In the genomic region with DNA sequence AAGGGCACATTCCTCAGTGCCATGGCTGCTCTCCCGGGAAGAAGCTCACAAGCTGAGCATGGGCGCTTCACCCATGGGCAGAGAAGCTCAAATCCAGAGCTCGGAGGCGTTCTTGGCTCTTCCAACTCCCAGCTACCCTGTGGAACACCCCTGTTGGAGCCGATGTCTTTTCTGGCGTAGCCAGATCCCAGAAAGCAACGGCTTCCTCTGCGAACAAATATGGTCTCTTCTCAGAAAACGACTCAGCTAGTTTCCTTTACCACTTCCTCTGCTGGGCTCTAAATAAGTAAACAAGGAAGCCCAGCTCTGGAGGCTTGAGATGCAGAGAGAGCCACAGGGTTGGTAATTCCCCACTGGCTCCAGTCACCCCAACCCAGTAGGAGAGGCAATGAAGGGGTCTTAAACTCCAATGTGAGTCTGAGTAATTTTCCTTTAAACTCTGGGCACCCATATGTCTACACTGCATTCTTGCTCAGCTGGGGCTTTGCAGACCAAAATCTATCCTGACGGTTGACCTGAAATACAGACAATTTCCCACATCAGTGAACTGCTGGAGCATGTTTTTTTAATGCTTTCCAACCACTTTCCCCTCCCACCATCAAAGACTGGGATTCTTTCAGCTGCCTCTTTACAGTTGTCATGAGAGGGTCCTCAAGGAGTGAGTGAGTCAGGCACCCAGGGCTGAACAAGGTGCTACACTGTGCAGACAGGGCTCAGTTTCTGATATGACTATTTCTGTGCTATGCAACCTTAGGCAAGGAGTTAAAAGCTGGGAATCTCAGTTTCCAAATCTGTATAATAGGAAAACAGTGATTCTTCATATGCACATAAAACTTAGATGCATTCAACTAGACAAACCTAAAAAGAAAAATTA, we compare ENCODE assay signal across 8 cellular contexts. TPM values are rescaled to one million over a fixed set of nuclear protein-coding genes. Genes with fewer than 3 reads are reported as not detected.
A peak's percentile ranks its signal among the peaks of the same experiment; 100 is the strongest.
DNase-seq lines count a peak whose midpoint lies in the region; ATAC-seq and TF ChIP-seq lines count a peak whose summit lies in the region.

TSS of gene LCP2 (minus strand) at position 189 of the 874 bp plus-strand sequence. CDS start at position 23, 166 bp downstream.

- H3K4me3 ChIP-seq in lower leg skin (ENCODE audit: low read depth, poor library complexity, severe bottlenecking) (peak within 1 kb of the TSS; percentile 24), tibial nerve (peak within 1 kb of the TSS; percentile 19 to 51 (median 35))

- peak within 1 kb of the TSS; percentile 98 for H3K4me3 Mint-ChIP-seq in CD4-positive, alpha-beta T cell
- H3K4me3 Mint-ChIP-seq in activated T-cell treated with anti-CD3 and anti-CD28 coated beads, Interleukin-2, amount 50 U/mL, for 4 hours, result peak within 1 kb of the TSS; percentile 94

- no peaks in the 10 kb centered on the region for H3K9me3 ChIP-seq in CD4-positive, alpha-beta T cell (ENCODE audit: control insufficient read depth, low read length)
- H3K9me3 ChIP-seq in tibial nerve, result no peaks in the 10 kb centered on the region

- H3K4me1 Mint-ChIP-seq in CD4-positive, alpha-beta T cell (ENCODE audit: low read depth), result peaks cover 74% of the 10 kb centered on the region
- H3K4me1 Mint-ChIP-seq in activated T-cell treated with anti-CD3 and anti-CD28 coated beads, Interleukin-2, amount 50 U/mL, for 4 hours (ENCODE audit: low read depth), result peaks cover 75% of the 10 kb centered on the region

- no peaks in the 10 kb centered on the region for H3K27me3 Mint-ChIP-seq in CD4-positive, alpha-beta T cell
- H3K27me3 Mint-ChIP-seq in activated T-cell treated with anti-CD3 and anti-CD28 coated beads, Interleukin-2, amount 50 U/mL, for 4 hours (ENCODE audit: low read depth), result no peaks in the 10 kb centered on the region

- peak; percentile 75 for ATAC-seq in CD4-positive, alpha-beta T cell (ENCODE audit: poor library complexity)
- ATAC-seq in GM19467 (IDR thresholded peaks at IDR 0.05; ENCODE audit: unreplicated experiment) (peak; percentile 37), HG03571 (IDR thresholded peaks at IDR 0.05; ENCODE audit: unreplicated experiment) (peak; percentile 47)
- peak; percentile 78 to 82 for ATAC-seq in activated T-cell treated with anti-CD3 and anti-CD28 coated beads, Interleukin-2, amount 50 U/mL, for 4 hours

- TF ChIP-seq POLR2A in lower leg skin (IDR thresholded peaks at IDR 0.05), result no peak
- peak in 1 of 2 donors; percentile 33 for TF ChIP-seq POLR2A in tibial nerve (IDR thresholded peaks at IDR 0.05)

- TF ChIP-seq EP300 in tibial nerve (IDR thresholded peaks at IDR 0.05), result peak in 1 of 2 donors; percentile 50

- H3K27me3 ChIP-seq in CD4-positive, alpha-beta T cell (ENCODE audit: control insufficient read depth, insufficient read depth, low read length), result no peaks in the 10 kb centered on the region
- H3K27me3 ChIP-seq in tibial nerve, result no peaks in the 10 kb centered on the region

- peak within 1 kb of the TSS; percentile 96 for H3K27ac Mint-ChIP-seq in CD4-positive, alpha-beta T cell

- no peak for TF ChIP-seq CTCF in CD4-positive, alpha-beta T cell (IDR thresholded peaks at IDR 0.05)
- no peak for TF ChIP-seq CTCF in lower leg skin (IDR thresholded peaks at IDR 0.05)
- no peak for TF ChIP-seq CTCF in tibial nerve (IDR thresholded peaks at IDR 0.05)

- CTCF ChIA-PET in CD4-positive, alpha-beta T cell (lab: Charles Lee), result interaction anchor here (1.0 to 9.5 kb wide), 13 partner anchors 9 to 72 kb away, joined by 3 to 65 read pairs (median 5); no protein-coding TSS in a partner anchor

- H3K9me3 Mint-ChIP-seq in CD4-positive, alpha-beta T cell, result no peaks in the 10 kb centered on the region
- no peaks in the 10 kb centered on the region for H3K9me3 Mint-ChIP-seq in activated T-cell treated with anti-CD3 and anti-CD28 coated beads, Interleukin-2, amount 50 U/mL, for 4 hours

- 53 to 70% methylated on average over 10 of the region's 10 CpGs for WGBS in lower leg skin, 2 donors
- WGBS in tibial nerve, 2 donors, result 67 to 69% methylated on average over 10 of the region's 10 CpGs

- peaks cover 50% of the 10 kb centered on the region for H3K36me3 Mint-ChIP-seq in CD4-positive, alpha-beta T cell (ENCODE audit: low read depth)
- peaks cover 26% of the 10 kb centered on the region for H3K36me3 Mint-ChIP-seq in activated T-cell treated with anti-CD3 and anti-CD28 coated beads, Interleukin-2, amount 50 U/mL, for 4 hours (ENCODE audit: insufficient read depth)

- H3K27ac ChIP-seq in CD4-positive, alpha-beta T cell (ENCODE audit: low read depth, low read length), result peak within 1 kb of the TSS; percentile 98
- H3K27ac ChIP-seq in tibial nerve, result peak within 1 kb of the TSS in 3 of 4 donors; percentile 79 to 82 (median 80)

- intact Hi-C loops in CD4-positive, alpha-beta T cell (cut with DNase I, micrococcal nuclease), result loop anchor here (1.0 to 2.0 kb wide), 4 partner anchors 10 to 41 kb away; no protein-coding TSS in a partner anchor
- intact Hi-C loops in lower leg skin (cut with DNase I; ENCODE audit: low total_unique reads), result no loop called here

- POLR2A ChIA-PET in CD4-positive, alpha-beta T cell (lab: Charles Lee), result interaction anchor here (0.8 to 18.4 kb wide), 15 partner anchors 8 to 51 kb away, joined by 3 to 426 read pairs (median 12); no protein-coding TSS in a partner anchor

- peak in 4 of 10 experiments; percentile 21 to 45 (median 37) for DNase-seq in CD4-positive, alpha-beta T cell
- DNase-seq in activated T-cell treated with anti-CD3 and anti-CD28 coated beads, Interleukin-2, amount 50 U/mL, for 4 hours, result peak; percentile 53
- peak in 1 of 2 donors; percentile 9 for DNase-seq in lower leg skin (ENCODE audit: low spot score in 2 of 2)
- no peak for DNase-seq in tibial nerve (ENCODE audit: low spot score in 2 of 2)
- no peak for DNase-seq in NCI-H2029 treated with DMSO at 0.1 percent for 48 hours (lab: John Stamatoyannopoulos, UW)
- no peak for DNase-seq in cerebellar nuclear complex (lab: John Stamatoyannopoulos, UW)

- no peaks in the 10 kb centered on the region for H3K36me3 ChIP-seq in tibial nerve

- peaks cover 0 to 17% (median 13%) of the 10 kb centered on the region in 4 donors for H3K4me1 ChIP-seq in tibial nerve

RNA-seq across cellular contexts. Expression of gene LCP2, which starts in this region (rescaled TPM):
- 100 to 1,000 TPM; 154 to 155 TPM for total RNA-seq in CD4-positive, alpha-beta T cell
- total RNA-seq in activated T-cell treated with anti-CD3 and anti-CD28 coated beads, Interleukin-2, amount 50 U/mL, for 4 hours, result 100 to 1,000 TPM in 2 of 3 donors, 10 to 100 TPM in 1; 93.0 to 136 (median 132) TPM
- 1 to 10 TPM; 4.6 to 6.5 (median 5.7) TPM for total RNA-seq in lower leg skin
- 10 to 100 TPM; 27.5 to 53.8 (median 47.3) TPM for total RNA-seq in tibial nerve
